In genomic region chr2:238861766-238862315, GRCh38 we compare ENCODE assay signal across 17 cellular contexts. TPM values are rescaled to one million over a fixed set of nuclear protein-coding genes. Genes with fewer than 3 reads are reported as not detected.
DNase-seq lines count a peak whose midpoint lies in the region; ATAC-seq and TF ChIP-seq lines count a peak whose summit lies in the region.
"Had no signal": no experiment of that assay in that cellular context is flagged by ENCODE, and none has a peak within 500 bp of the region (broad histone marks: within the 10 kb centered on the region; RNA-seq: fewer than 3 reads in every experiment).

No MANE protein-coding gene starts in this region.

- no peaks in the 10 kb centered on the region for H3K9me3 Mint-ChIP-seq in natural killer cell

- H3K4me1 ChIP-seq in IMR-90 (ENCODE audit: control insufficient read depth, insufficient read depth, low read length) (peaks cover 33% of the 10 kb centered on the region), spleen (peaks cover 0 to 12% (median 0%) of the 10 kb centered on the region in 6 donors)
- H3K4me1 ChIP-seq: BE2C had no signal

- no peak for TF ChIP-seq CTCF in IMR-90 (conservative IDR thresholded peaks at IDR 0.05; ENCODE audit: low read depth, low read length)
- TF ChIP-seq CTCF in spleen (IDR thresholded peaks at IDR 0.05 in 8 of 11, conservative IDR thresholded peaks at IDR 0.05 in 3 of 11): no peak
- TF ChIP-seq CTCF in natural killer cell (IDR thresholded peaks at IDR 0.05): no peak

- BruUV-seq in IMR-90 (replicated peaks; lab: Mats Ljungman, UMichigan): no TSS peak

- ATAC-seq in IMR-90 (ENCODE audit: low read depth) (no peak), natural killer cell (no peak)

- no peaks in the 10 kb centered on the region for H3K36me3 Mint-ChIP-seq in natural killer cell
- H3K36me3 Mint-ChIP-seq: CD4-positive, alpha-beta memory T cell had no signal

- no CpG with 5 or more reads among the region's 10 CpGs for WGBS in IMR-90 (ENCODE audit: extremely low coverage in 2 of 2, insufficient read length in 1 of 2), 2 experiments
- 87 to 95% (median 91%) methylated on average over 10 of the region's 10 CpGs for WGBS in spleen, 5 donors

- H3K36me3 ChIP-seq in IMR-90 (ENCODE audit: control insufficient read depth, insufficient read depth, low read length): peaks cover 7% of the 10 kb centered on the region; the same call in 1 of the 2 replicates
- no peaks in the 10 kb centered on the region for H3K36me3 ChIP-seq in spleen
- H3K36me3 ChIP-seq: BE2C had no signal

- intact Hi-C loops in IMR-90 (cut with micrococcal nuclease) (no loop called here), spleen (cut with DNase I; ENCODE audit: low total_unique reads) (no loop called here), natural killer cell (cut with micrococcal nuclease) (no loop called here)

- no peak for TF ChIP-seq RAD21 in IMR-90 (IDR thresholded peaks at IDR 0.05; ENCODE audit: low read length)

- H3K27ac ChIP-seq in IMR-90 (ENCODE audit: insufficient read depth, low read length) (no peak overlapping the region), spleen (no peak overlapping the region)
- H3K27ac ChIP-seq: HL-60 had no signal

- no peaks in the 10 kb centered on the region for H3K27me3 Mint-ChIP-seq in natural killer cell (ENCODE audit: low read depth in 2 of 2)

- no peak overlapping the region for H3K4me3 Mint-ChIP-seq in natural killer cell
- H3K4me3 Mint-ChIP-seq: CD4-positive, alpha-beta memory T cell had no signal

- H3K27me3 ChIP-seq in IMR-90 (ENCODE audit: control insufficient read depth, insufficient read depth, low read length): no peaks in the 10 kb centered on the region
- H3K27me3 ChIP-seq in spleen (replicated peaks in 1 of 7): peaks cover 0 to 58% (median 0%) of the 10 kb centered on the region in 7 donors

- H3K9me3 ChIP-seq in IMR-90 (ENCODE audit: control insufficient read depth, insufficient read depth, low read length): no peaks in the 10 kb centered on the region
- H3K9me3 ChIP-seq in spleen: no peaks in the 10 kb centered on the region
- H3K9me3 ChIP-seq: BE2C had no signal

- H2AFZ ChIP-seq in IMR-90 (replicated peaks; ENCODE audit: low read length, poor library complexity): peak overlapping the region; percentile 46

- dilution Hi-C loops in IMR-90 (cut with HindIII; ENCODE audit: low sequenced_read_pairs, unreplicated experiment): no loop called here

- H2AK9ac ChIP-seq in IMR-90 (replicated peaks; ENCODE audit: low read depth, low read length, poor library complexity): peak overlapping the region; percentile 67

- H3K4me3 ChIP-seq in IMR-90 (ENCODE audit: insufficient read depth, low read depth, low read length) (no peak overlapping the region), spleen (no peak overlapping the region)

- POLR2A ChIA-PET in IMR-90 (lab: Charles Lee; ENCODE audit: unreplicated experiment): no interaction called here

- H2BK120ac ChIP-seq in IMR-90 (ENCODE audit: low read depth, low read length): peak overlapping the region; percentile 40; the same call in 1 of the 2 replicates

- no peak overlapping the region for H4K5ac ChIP-seq in IMR-90 (ENCODE audit: low read depth, low read length)

- peaks cover 41% of the 10 kb centered on the region for H3K9me1 ChIP-seq in IMR-90 (ENCODE audit: insufficient read depth, low read length)

- peaks cover 49 to 87% of the 10 kb centered on the region in 2 experiments for H3K79me1 ChIP-seq in IMR-90 (ENCODE audit: low read depth in 1 of 2, low read length in 2 of 2)

- H3K23ac ChIP-seq in IMR-90 (ENCODE audit: low read depth, low read length): no peak overlapping the region

- no peaks in the 10 kb centered on the region for H3K4me1 Mint-ChIP-seq in natural killer cell
- H3K4me1 Mint-ChIP-seq: CD4-positive, alpha-beta memory T cell had no signal

- H3K18ac ChIP-seq in IMR-90 (ENCODE audit: low read depth, low read length): no peak overlapping the region

- H4K20me1 ChIP-seq in IMR-90 (ENCODE audit: insufficient read depth, low read length): no peaks in the 10 kb centered on the region

- no peak overlapping the region for H3K14ac ChIP-seq in IMR-90 (replicated peaks; ENCODE audit: low read depth, low read length)

- H3K4me2 ChIP-seq in IMR-90 (ENCODE audit: low read depth, low read length): no peak overlapping the region

- no peak overlapping the region for H3K9ac ChIP-seq in IMR-90 (ENCODE audit: low read depth, low read length)

- CTCF ChIA-PET in IMR-90 (lab: Yijun Ruan, JAX): interaction anchor here (0.6 kb wide), 1 partner anchor 77 kb away, joined by 3 read pairs; no protein-coding TSS in a partner anchor

- peak; percentile 30 for DNase-seq in EH (ENCODE audit: low read depth)
- no peak for DNase-seq in IMR-90
- peak; percentile 22 for DNase-seq in islet precursor cell
- peak; percentile 14 for DNase-seq in spleen
- no peak for DNase-seq in NCI-H2171 treated with DMSO at 0.1 percent for 48 hours (lab: John Stamatoyannopoulos, UW)
- DNase-seq in NOMO-1 treated with DMSO at 0.1 percent for 48 hours (lab: John Stamatoyannopoulos, UW; ENCODE audit: unreplicated experiment): no peak
- DNase-seq in UCSD-AML1 (lab: John Stamatoyannopoulos, UW; ENCODE audit: unreplicated experiment): no peak
- DNase-seq in natural killer cell: no peak
- DNase-seq: BE2C; CD4-positive, alpha-beta memory T cell; HCEC 1CT; NCI-H1436; NCI-H2029 treated with DMSO at 0.1 percent for 48 hours; NCI-H510A; NCI-H774; SIG-M5 had no signal

- H3K56ac ChIP-seq in IMR-90 (ENCODE audit: extremely low read depth, insufficient read depth, low read length): no peak overlapping the region

- TF ChIP-seq POLR2A in IMR-90 (IDR thresholded peaks at IDR 0.05; ENCODE audit: low read depth, low read length) (no peak), spleen (IDR thresholded peaks at IDR 0.05) (no peak)

- no peak overlapping the region for H4K8ac ChIP-seq in IMR-90 (ENCODE audit: low read depth in 2 of 2, low read length in 2 of 2)

- H2BK20ac ChIP-seq in IMR-90 (ENCODE audit: low read depth, low read length): peak overlapping the region; percentile 49; the same call in 1 of the 2 replicates

- peak overlapping the region; percentile 94; the same call in 2 of the 3 replicates for H2BK15ac ChIP-seq in IMR-90 (ENCODE audit: low read depth, low read length)

- H3K27ac Mint-ChIP-seq in natural killer cell: no peak overlapping the region
- H3K27ac Mint-ChIP-seq: CD4-positive, alpha-beta memory T cell had no signal

- in situ Hi-C loops in IMR-90 (cut with MboI; ENCODE audit: low sequenced_read_pairs): no loop called here

- 0 out of 2 replicates have a peak overlapping the region, but pooled peaks have one; percentile 53 for H4K91ac ChIP-seq in IMR-90 (ENCODE audit: insufficient read depth, low read depth, low read length)

- H3K4ac ChIP-seq in IMR-90 (ENCODE audit: low read depth, low read length): peak overlapping the region; percentile 64

- peak overlapping the region; percentile 91 for H2AK5ac ChIP-seq in IMR-90 (ENCODE audit: low read depth, low read length)

- peak overlapping the region; percentile 30 for H2BK5ac ChIP-seq in IMR-90 (ENCODE audit: low read depth, low read length, poor library complexity, severe bottlenecking)

TF ChIP-seq in IMR-90, 13 proteins besides CTCF, POLR2A, EP300 and RAD21:
- TF ChIP-seq MAFK (IDR thresholded peaks at IDR 0.05; ENCODE audit: low read depth, low read length): no peak
- TF ChIP-seq MXI1 (IDR thresholded peaks at IDR 0.05; ENCODE audit: borderline replicate concordance, low read depth, low read length): no peak
- no peak for TF ChIP-seq MAZ (IDR thresholded peaks at IDR 0.05; ENCODE audit: borderline replicate concordance, low read depth, low read length)
- TF ChIP-seq NFE2L2 (IDR thresholded peaks at IDR 0.05; ENCODE audit: low read depth, low read length): no peak
- TF ChIP-seq FOS (IDR thresholded peaks at IDR 0.05; ENCODE audit: low read depth, low read length): no peak
- TF ChIP-seq BHLHE40 (IDR thresholded peaks at IDR 0.05; ENCODE audit: low read depth, low read length): no peak
- TF ChIP-seq SMC3 (IDR thresholded peaks at IDR 0.05; ENCODE audit: low read depth, low read length): no peak

RNA-seq across cellular contexts. Expression of gene TWIST2, which starts 14.0 kb away (rescaled TPM):
- total RNA-seq in IMR-90 (2012; rRNA removed) (9.3 and 14.7 TPM in 2 replicates), spleen (1 to 10 TPM; 2.1 to 9.0 (median 2.6) TPM), natural killer cell (not detected)
- polyA plus RNA-seq in IMR-90 (2012; rRNA removed) (33.6 and 40.0 TPM in 2 replicates), spleen (1 to 10 TPM; 1.7 to 2.4 (median 2.1) TPM)
- polyA plus RNA-seq in IMR-90 (2012; cell fraction: cytosol; rRNA removed): 27.9 and 76.1 TPM in 2 replicates
- 18.9 and 35.7 TPM in 2 replicates for polyA plus RNA-seq in IMR-90 (2012; cell fraction: nucleus; rRNA removed; ENCODE audit: low replicate concordance)
- total RNA-seq: CD4-positive, alpha-beta memory T cell had no signal
- polyA plus RNA-seq: CD4-positive, alpha-beta memory T cell had no signal

Comparison
In these comparisons a context has a peak if more than half of its experiments do, and no peak if none do; other contexts are left out.
1. DNase-seq: peak in EH (single experiment), islet precursor cell (single experiment) and spleen (single experiment); none in IMR-90 (single experiment), NCI-H2171 treated with DMSO at 0.1 percent for 48 hours (single experiment), NOMO-1 treated with DMSO at 0.1 percent for 48 hours (single experiment), UCSD-AML1 (single experiment) and natural killer cell (single experiment).